In genomic region chr6:134175532-134176282, GRCh38 we compare ENCODE assay signal across 1 cellular context.
A peak's percentile ranks its signal among the peaks of the same experiment; 100 is the strongest.
TF ChIP-seq lines count a peak whose summit lies in the region.

No MANE protein-coding gene starts in this region.

TF ChIP-seq in K562, 482 proteins besides CTCF, POLR2A, EP300 and RAD21 (continued from another document and continues in another):
- TF ChIP-seq RBBP5 (IDR thresholded peaks at IDR 0.05; ENCODE audit: borderline replicate concordance, insufficient read depth, low read length, poor library complexity, severe bottlenecking) (no peak), ZNF318 (IDR thresholded peaks at IDR 0.05; ENCODE audit: borderline replicate concordance in 1 of 2, low read depth in 1 of 2) (no peak), KLF13 (tag; IDR thresholded peaks at IDR 0.05; ENCODE audit: borderline replicate concordance, low read depth) (no peak), KDM1A (IDR thresholded peaks at IDR 0.05) (no peak), TRIM24 (IDR thresholded peaks at IDR 0.05) (no peak), MLLT1 (IDR thresholded peaks at IDR 0.05) (peak in 1 of 2 experiments; percentile 66; a peak in 1 of 4 replicates), ARID3A (IDR thresholded peaks at IDR 0.05; ENCODE audit: borderline replicate concordance, low read depth, low read length) (no peak), ZFP36 (IDR thresholded peaks at IDR 0.05; ENCODE audit: low read depth, low read length, partially characterized antibody) (no peak), E2F1 (CRISPR knock-in tag; IDR thresholded peaks at IDR 0.05) (0 out of 2 replicates have a peak, but pooled peaks have one; percentile 40), MAFF (IDR thresholded peaks at IDR 0.05; ENCODE audit: low read length) (no peak), FOXP1 (CRISPR knock-in tag; IDR thresholded peaks at IDR 0.05) (0 out of 2 replicates have a peak, but pooled peaks have one; percentile 25), SRF (CRISPR knock-in tag; IDR thresholded peaks at IDR 0.05) (0 out of 4 replicates have a peak, but pooled peaks of 1 of the 2 experiments have one; percentile 63), TFE3 (CRISPR knock-in tag; IDR thresholded peaks at IDR 0.05) (no peak), PATZ1 (CRISPR knock-in tag; IDR thresholded peaks at IDR 0.05; ENCODE audit: borderline replicate concordance) (no peak), SRSF1 (IDR thresholded peaks at IDR 0.05; ENCODE audit: low read depth, low read length) (no peak), CHD2 (IDR thresholded peaks at IDR 0.05; ENCODE audit: low read depth, low read length) (no peak), GTF2E2 (tag; IDR thresholded peaks at IDR 0.05) (peak; percentile 8; the same call in 1 of the 2 replicates), ATF1 (CRISPR knock-in tag; IDR thresholded peaks at IDR 0.05) (no peak), ATF1 (tag; IDR thresholded peaks at IDR 0.05) (no peak; the same call in 1 of the 2 replicates), HMG20A (CRISPR knock-in tag; conservative IDR thresholded peaks at IDR 0.05) (no peak), MCM7 (IDR thresholded peaks at IDR 0.05) (no peak), POLR2AphosphoS2 (IDR thresholded peaks at IDR 0.05; ENCODE audit: low read length) (no peak), ZNF224 (CRISPR knock-in tag; IDR thresholded peaks at IDR 0.05) (no peak), OTX1 (CRISPR knock-in tag; IDR thresholded peaks at IDR 0.05) (no peak), TAF7 (tag; IDR thresholded peaks at IDR 0.05) (no peak), CCNT2 (IDR thresholded peaks at IDR 0.05; ENCODE audit: borderline replicate concordance, extremely low read depth, insufficient read length, low read depth, low read length) (no peak), TAF15 (IDR thresholded peaks at IDR 0.05; ENCODE audit: low read depth, low read length) (no peak), ZNF217 (CRISPR knock-in tag; IDR thresholded peaks at IDR 0.05) (no peak), ZNF79 (CRISPR knock-in tag; IDR thresholded peaks at IDR 0.05; ENCODE audit: low read depth) (no peak), ZNF511 (CRISPR knock-in tag; IDR thresholded peaks at IDR 0.05) (0 out of 2 replicates have a peak, but pooled peaks have one; percentile 16), NR2C1 (IDR thresholded peaks at IDR 0.05) (no peak), NR2C1 (tag; IDR thresholded peaks at IDR 0.05) (no peak), CREM (IDR thresholded peaks at IDR 0.05; ENCODE audit: low read depth) (peak; percentile 56), ZNF398 (CRISPR knock-in tag; IDR thresholded peaks at IDR 0.05) (no peak), ZBTB49 (CRISPR knock-in tag; IDR thresholded peaks at IDR 0.05; ENCODE audit: borderline replicate concordance) (no peak), HSF4 (CRISPR knock-in tag; IDR thresholded peaks at IDR 0.05; ENCODE audit: borderline replicate concordance) (no peak), SMARCA4 (IDR thresholded peaks at IDR 0.05) (peak; percentile 45; the same call in 1 of the 2 replicates)
